In genomic region chr11:114762437-114762836, GRCh38 we compare ENCODE assay signal across 8 cellular contexts.
DNase-seq lines count a peak whose midpoint lies in the region; ATAC-seq and TF ChIP-seq lines count a peak whose summit lies in the region.

No MANE protein-coding gene starts in this region.

- no peaks in the 10 kb centered on the region for H3K27me3 ChIP-seq in HL-60 (ENCODE audit: insufficient read depth, poor library complexity, severe bottlenecking)
- H3K27me3 ChIP-seq in fibroblast of lung (ENCODE audit: control insufficient read depth, insufficient read depth, low read length) = no peaks in the 10 kb centered on the region
- H3K27me3 ChIP-seq in neural cell (ENCODE audit: insufficient read depth, low read depth, low read length) = no peaks in the 10 kb centered on the region

- H3K36me3 Mint-ChIP-seq in CD14-positive monocyte = no peaks in the 10 kb centered on the region

- no peak overlapping the region for H3K4me3 Mint-ChIP-seq in CD14-positive monocyte

- H3K27ac Mint-ChIP-seq in CD14-positive monocyte = no peak overlapping the region

- intact Hi-C loops in CD14-positive monocyte (cut with micrococcal nuclease) = loop anchor here in 1 of 2 donors (10.0 kb wide), 1 partner anchor 418 kb away; no protein-coding TSS in a partner anchor

- no peaks in the 10 kb centered on the region for H3K9me2 ChIP-seq in neural cell (ENCODE audit: insufficient read depth, low read length)

- H3K36me3 ChIP-seq in fibroblast of lung (ENCODE audit: control insufficient read depth, insufficient read depth, low read length) (no peaks in the 10 kb centered on the region), neural cell (ENCODE audit: insufficient read depth, low read length) (no peaks in the 10 kb centered on the region)

- no peaks in the 10 kb centered on the region for H3K4me1 ChIP-seq in fibroblast of lung (ENCODE audit: control insufficient read depth, extremely low read depth, insufficient read depth, low read length)

- no peaks in the 10 kb centered on the region for H3K79me2 ChIP-seq in fibroblast of lung (ENCODE audit: control insufficient read depth, insufficient read depth, low read length)
- H3K79me2 ChIP-seq in neural cell (replicated peaks; ENCODE audit: insufficient read depth, low read length) = no peaks in the 10 kb centered on the region

- TF ChIP-seq CTCF in CD14-positive monocyte (IDR thresholded peaks at IDR 0.05) = peak; percentile 39
- TF ChIP-seq CTCF in HL-60 (IDR thresholded peaks at IDR 0.05; ENCODE audit: insufficient read depth, low read length) = peak; percentile 83
- TF ChIP-seq CTCF in fibroblast of lung (conservative IDR thresholded peaks at IDR 0.05 in 1 of 2, IDR thresholded peaks at IDR 0.05 in 1 of 2; ENCODE audit: low read depth in 1 of 2, low read length in 2 of 2) = peak; percentile 78 to 85
- peak; percentile 75 for TF ChIP-seq CTCF in neural cell (IDR thresholded peaks at IDR 0.05; ENCODE audit: poor library complexity, severe bottlenecking)

- peaks cover 0 to 3% (median 2%) of the 10 kb centered on the region in 3 donors for H3K27me3 Mint-ChIP-seq in CD14-positive monocyte (ENCODE audit: low read depth in 3 of 3)

- no peak overlapping the region for H3K9ac ChIP-seq in fibroblast of lung (ENCODE audit: insufficient read depth, low read length)
- no peak overlapping the region for H3K9ac ChIP-seq in neural cell (ENCODE audit: low read length)

- H2AFZ ChIP-seq in fibroblast of lung (ENCODE audit: low read length) = no peak overlapping the region
- H2AFZ ChIP-seq in neural cell (ENCODE audit: low read depth, low read length) = no peak overlapping the region

- DNase-seq in CD14-positive monocyte (ENCODE audit: low spot score) = no peak
- DNase-seq in HL-60 (ENCODE audit: low read depth in 1 of 2, low spot score in 1 of 2) = peak in 1 of 2 experiments; percentile 58
- peak; percentile 47 to 69 for DNase-seq in fibroblast of lung (ENCODE audit: low read depth in 2 of 2)
- DNase-seq in NCI-H2196 treated with DMSO at 0.1 percent for 48 hours (lab: John Stamatoyannopoulos, UW; ENCODE audit: unreplicated experiment) = no peak
- no peak for DNase-seq in DMS79 (lab: John Stamatoyannopoulos, UW)

- no peaks in the 10 kb centered on the region for H3K9me3 ChIP-seq in fibroblast of lung (ENCODE audit: control insufficient read depth, insufficient read depth, low read depth, low read length)
- no peaks in the 10 kb centered on the region for H3K9me3 ChIP-seq in neural cell (ENCODE audit: low read length)

- H3K27ac ChIP-seq in HL-60 (replicated peaks) (no peak overlapping the region), fibroblast of lung (ENCODE audit: insufficient read depth, low read length) (no peak overlapping the region), neural cell (ENCODE audit: low read length) (no peak overlapping the region)

- H3K4me2 ChIP-seq in fibroblast of lung (ENCODE audit: extremely low read depth, insufficient read depth, low read length) = no peak overlapping the region
- H3K4me2 ChIP-seq in neural cell (ENCODE audit: low read length) = no peak overlapping the region

- no peaks in the 10 kb centered on the region for H3K4me1 Mint-ChIP-seq in CD14-positive monocyte

- H3K9me3 Mint-ChIP-seq in CD14-positive monocyte = peaks cover 0 to 1% (median 0%) of the 10 kb centered on the region in 7 donors

- no peaks in the 10 kb centered on the region for H3F3A ChIP-seq in neural cell (ENCODE audit: insufficient read depth, low read length, poor library complexity, severe bottlenecking)

- H4K20me1 ChIP-seq in fibroblast of lung (ENCODE audit: control insufficient read depth, extremely low read depth, insufficient read depth, low read length) (no peaks in the 10 kb centered on the region), neural cell (ENCODE audit: insufficient read depth) (no peaks in the 10 kb centered on the region)

- peak; percentile 85 for TF ChIP-seq RAD21 in neural cell (conservative IDR thresholded peaks at IDR 0.05)

- no peak for TF ChIP-seq EP300 in neural cell (conservative IDR thresholded peaks at IDR 0.05; ENCODE audit: poor library complexity, severe bottlenecking)

- no peak overlapping the region for H3K4me3 ChIP-seq in HL-60 (replicated peaks; ENCODE audit: insufficient read depth, low read length)
- H3K4me3 ChIP-seq in fibroblast of lung (replicated peaks in 1 of 4; ENCODE audit: control extremely low read depth in 1 of 4, insufficient read depth in 1 of 4, low read depth in 3 of 4, low read length in 4 of 4) = no peak overlapping the region
- H3K4me3 ChIP-seq in neural cell (ENCODE audit: low read length) = no peak overlapping the region

- peak; percentile 58; the same call in 2 of the 3 replicates for ATAC-seq in SK-N-SH treated with all-trans-retinoic acid at 6 μM for 48 hours
- ATAC-seq in GM19324 (IDR thresholded peaks at IDR 0.05; ENCODE audit: low FRiP score, unreplicated experiment) = no peak

TF ChIP-seq in SK-N-SH treated with all-trans-retinoic acid at 6 μM for 48 hours, 23 proteins besides CTCF, POLR2A, EP300 and RAD21 (continues in another document):
- TF ChIP-seq ZC3H10 (CRISPR knock-in tag; IDR thresholded peaks at IDR 0.05) = no peak
- TF ChIP-seq CSDC2 (CRISPR knock-in tag; IDR thresholded peaks at IDR 0.05) = no peak
- TF ChIP-seq CSRNP3 (CRISPR knock-in tag; IDR thresholded peaks at IDR 0.05) = no peak
- TF ChIP-seq ZNF565 (CRISPR knock-in tag; conservative IDR thresholded peaks at IDR 0.05; ENCODE audit: low read depth) = no peak
- no peak for TF ChIP-seq SNAI2 (CRISPR knock-in tag; IDR thresholded peaks at IDR 0.05)
- TF ChIP-seq ZNF8 (CRISPR knock-in tag; IDR thresholded peaks at IDR 0.05) = no peak
- TF ChIP-seq PATZ1 (CRISPR knock-in tag; IDR thresholded peaks at IDR 0.05; ENCODE audit: borderline replicate concordance) = no peak

TF ChIP-seq in neural cell, 6 proteins besides CTCF, POLR2A, EP300 and RAD21:
- no peak for TF ChIP-seq POLR2AphosphoS5 (IDR thresholded peaks at IDR 0.05)
- peak; percentile 89 for TF ChIP-seq SMC3 (conservative IDR thresholded peaks at IDR 0.05; ENCODE audit: poor library complexity)

Comparison
In these comparisons a context has a peak if more than half of its experiments do, and no peak if none do; other contexts are left out.
1. DNase-seq: peak in fibroblast of lung (2 of 2); none in CD14-positive monocyte (single experiment), NCI-H2196 treated with DMSO at 0.1 percent for 48 hours (single experiment) and DMS79 (single experiment).
2. Peak in every context shown above with its lines, with median percentiles within 50 percentile points of each other: CTCF ChIP-seq.